Comparison of ENCODE assay signal across 9 cellular contexts in the genomic region with DNA sequence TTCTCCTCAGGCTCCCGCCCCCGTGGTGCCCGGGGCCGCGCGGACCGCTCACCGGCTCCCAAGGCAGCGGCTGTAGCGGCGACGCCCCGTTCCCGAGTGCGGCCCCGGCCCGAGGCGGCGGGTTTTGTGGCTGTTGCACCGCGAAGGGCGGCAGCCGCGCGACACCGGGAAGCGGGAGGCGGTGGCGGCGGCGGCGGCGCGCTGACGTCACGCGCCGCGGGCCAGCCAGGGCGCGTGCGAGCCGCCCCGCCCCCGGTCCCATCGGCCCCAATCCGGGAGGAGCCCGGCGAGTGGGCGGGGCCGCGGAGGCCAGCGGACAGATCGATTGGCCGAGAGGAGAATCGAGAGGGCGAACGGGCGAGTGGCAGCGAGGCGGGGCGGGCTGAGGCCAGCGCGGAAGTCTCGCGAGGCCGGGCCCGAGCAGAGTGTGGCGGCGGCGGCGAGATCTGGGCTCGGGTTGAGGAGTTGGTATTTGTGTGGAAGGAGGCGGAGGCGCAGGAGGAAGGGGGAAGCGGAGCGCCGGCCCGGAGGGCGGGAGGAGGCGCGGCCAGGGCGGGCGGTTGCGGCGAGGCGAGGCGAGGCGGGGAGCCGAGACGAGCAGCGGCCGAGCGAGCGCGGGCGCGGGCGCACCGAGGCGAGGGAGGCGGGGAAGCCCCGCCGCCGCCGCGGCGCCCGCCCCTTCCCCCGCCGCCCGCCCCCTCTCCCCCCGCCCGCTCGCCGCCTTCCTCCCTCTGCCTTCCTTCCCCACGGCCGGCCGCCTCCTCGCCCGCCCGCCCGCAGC. TPM values are rescaled to one million over a fixed set of nuclear protein-coding genes. Genes with fewer than 3 reads are reported as not detected.
DNase-seq lines count a peak whose midpoint lies in the region; ATAC-seq, FAIRE-seq and TF ChIP-seq lines count a peak whose summit lies in the region.
"Had no signal": no experiment of that assay in that cellular context is flagged by ENCODE, and none has a peak within 500 bp of the region (broad histone marks: within the 10 kb centered on the region; RNA-seq: fewer than 3 reads in every experiment).

A gene (plus strand): TSS at position 726 of the 781 bp plus-strand sequence. CDS start 101 bp downstream, outside the sequence.

- peaks cover 17% of the 10 kb centered on the region for H3K36me3 ChIP-seq in BE2C

- no peak for TF ChIP-seq CTCF in BE2C (IDR thresholded peaks at IDR 0.05; ENCODE audit: low read depth, low read length)

- H3K4me1 ChIP-seq in BE2C, result no peaks in the 10 kb centered on the region

- no peaks in the 10 kb centered on the region for H3K27me3 ChIP-seq in BE2C

- peak; percentile 73 for FAIRE-seq in GM19239 (lab: Jason Lieb, UNC)
- FAIRE-seq: islet of Langerhans had no signal

- DNase-seq in BE2C (peak; percentile 100), GM19239 (ENCODE audit: insufficient read length, low spot score) (peak; percentile 97), NCI-H510A treated with DMSO at 0.1 percent for 48 hours (lab: John Stamatoyannopoulos, UW) (peak; percentile 95), cerebellum (ENCODE audit: low spot score) (peak; percentile 100), kidney glomerular epithelial cell (lab: John Stamatoyannopoulos, UW) (peak; percentile 95)
- DNase-seq in activated CD4-positive, alpha-beta T cell treated with anti-CD3 and anti-CD28 coated beads for 24 hours (ENCODE audit: low read depth in 2 of 2), result peak; percentile 98 to 99
- DNase-seq in stimulated activated CD4-positive, alpha-beta T cell treated with anti-CD3 and anti-CD28 coated beads, Interleukin-15, amount 100 ng/mL, for 48 hours (ENCODE audit: low read depth in 2 of 2), result peak; percentile 99

- peak within 1 kb of the TSS; percentile 85 for H3K4me3 ChIP-seq in BE2C (ENCODE audit: low read depth, low read length)

- H3K9me3 ChIP-seq in BE2C, result no peaks in the 10 kb centered on the region

- ATAC-seq in HG03442 (IDR thresholded peaks at IDR 0.05; ENCODE audit: unreplicated experiment), result peak; percentile 77

RNA-seq across cellular contexts. Expression of the gene that starts here (rescaled TPM):
- polyA plus RNA-seq in BE2C (2012; ENCODE audit: insufficient read depth, insufficient read length, low read depth), result 87.1 TPM
- 41.0 TPM for total RNA-seq in cerebellum

Comparison
In these comparisons a context has a peak if more than half of its experiments do, and no peak if none do; other contexts are left out.
1. Peak in every context shown above with its lines: DNase-seq, ATAC-seq and H3K4me3 ChIP-seq.